ENCODE assay signal across 20 cellular contexts in genomic region chr1:201377611-201378092, GRCh38. TPM values are rescaled to one million over a fixed set of nuclear protein-coding genes. Genes with fewer than 3 reads are reported as not detected.
DNase-seq lines count a peak whose midpoint lies in the region; ATAC-seq and TF ChIP-seq lines count a peak whose summit lies in the region.
"Had no signal": no experiment of that assay in that cellular context is flagged by ENCODE, and none has a peak within 500 bp of the region (broad histone marks: within the 10 kb centered on the region; RNA-seq: fewer than 3 reads in every experiment).

Gene TNNT2, minus strand, starts transcription at chr1:201377680. Its CDS starts 4,426 bp downstream, at chr1:201373254.

- H3K4me1 ChIP-seq in RWPE2 (ENCODE audit: insufficient read depth, poor library complexity, severe bottlenecking) (peaks cover 3% of the 10 kb centered on the region), heart left ventricle (peaks cover 0 to 38% (median 10%) of the 10 kb centered on the region in 12 donors)
- H3K4me1 ChIP-seq: prostate gland had no signal

- ATAC-seq in RWPE2 (ENCODE audit: low read depth): no peak
- peak; percentile 65 to 70 (median 68) for ATAC-seq in heart left ventricle
- no peak for ATAC-seq in HG02870 (IDR thresholded peaks at IDR 0.05; ENCODE audit: unreplicated experiment)
- ATAC-seq: activated CD8-positive, alpha-beta T cell treated with anti-CD3 and anti-CD28 coated beads, Interleukin-2, amount 10 ng/mL, durations not matched to agents 7 days and 5 days had no signal

- peaks cover 61% of the 10 kb centered on the region for H3K4me1 Mint-ChIP-seq in nephron progenitor cell

- TF ChIP-seq CTCF in RWPE2 (IDR thresholded peaks at IDR 0.05; ENCODE audit: poor library complexity, severe bottlenecking): no peak
- no peak for TF ChIP-seq CTCF in heart left ventricle (IDR thresholded peaks at IDR 0.05)
- TF ChIP-seq CTCF in nephron progenitor cell (IDR thresholded peaks at IDR 0.05): no peak

- no peaks in the 10 kb centered on the region for H3K36me3 Mint-ChIP-seq in nephron progenitor cell (ENCODE audit: low read depth)

- peak within 1 kb of the TSS; percentile 37 for H3K27ac ChIP-seq in RWPE2 (ENCODE audit: poor library complexity, severe bottlenecking)
- H3K27ac ChIP-seq in heart left ventricle: peak within 1 kb of the TSS; percentile 79 to 99 (median 96)
- H3K27ac ChIP-seq: prostate gland had no signal

- TF ChIP-seq POLR2A in heart left ventricle (IDR thresholded peaks at IDR 0.05): peak in 1 of 2 donors; percentile 3

- 29 to 53% (median 38%) methylated on average over 6 to 9 of the region's 9 CpGs for WGBS in heart left ventricle, 4 donors

- no peaks in the 10 kb centered on the region for H3K9me3 ChIP-seq in RWPE2 (ENCODE audit: severe bottlenecking)
- H3K9me3 ChIP-seq in heart left ventricle: no peaks in the 10 kb centered on the region
- H3K9me3 ChIP-seq: prostate gland had no signal

- DNase-seq in ELF-1 (ENCODE audit: low read depth, low spot score) (peak; percentile 75), RWPE2 (ENCODE audit: low spot score) (no peak), heart left ventricle (peak; percentile 78 to 89 (median 82)), nephron progenitor cell (no peak), NCI-H1436 treated with DMSO at 0.1 percent for 48 hours (lab: John Stamatoyannopoulos, UW) (no peak), NCI-H146 (lab: John Stamatoyannopoulos, UW) (no peak), ecto neural progenitor cell (ENCODE audit: low spot score) (no peak)
- DNase-seq: activated CD8-positive, alpha-beta T cell treated with anti-CD3 and anti-CD28 coated beads, Interleukin-2, amount 10 ng/mL, durations not matched to agents 7 days and 5 days; activated gamma-delta T cell; caudate nucleus; DND-41; midbrain; NCI-H1048; NCI-H526 treated with DMSO at 0.1 percent for 48 hours; SHP77 treated with DMSO at 0.1 percent for 48 hours; stimulated activated CD4-positive, alpha-beta T cell treated with anti-CD3 and anti-CD28 coated beads, Interleukin-4, amount 100 ng/mL, for 24 hours; stimulated activated naive CD4-positive, alpha-beta T cell had no signal

- H3K36me3 ChIP-seq in RWPE2 (ENCODE audit: low read depth): peaks cover 3% of the 10 kb centered on the region; the same call in 1 of the 2 replicates
- H3K36me3 ChIP-seq in heart left ventricle: peaks cover 0 to 20% (median 3%) of the 10 kb centered on the region in 9 donors
- H3K36me3 ChIP-seq: prostate gland had no signal

- H3K27me3 ChIP-seq in RWPE2 (ENCODE audit: insufficient read depth, poor library complexity, severe bottlenecking) (peaks cover 6% of the 10 kb centered on the region), heart left ventricle (no peaks in the 10 kb centered on the region)

- intact Hi-C loops in heart left ventricle (cut with DNase I): no loop called here

- peak within 1 kb of the TSS; percentile 32 for H3K4me3 Mint-ChIP-seq in nephron progenitor cell
- H3K4me3 Mint-ChIP-seq: activated CD8-positive, alpha-beta T cell treated with anti-CD3 and anti-CD28 coated beads, Interleukin-2, amount 10 ng/mL, durations not matched to agents 7 days and 5 days had no signal

- peaks cover 21% of the 10 kb centered on the region for H3K27me3 Mint-ChIP-seq in nephron progenitor cell (ENCODE audit: low read depth, poor library complexity)

- peak within 1 kb of the TSS; percentile 79 for H3K27ac Mint-ChIP-seq in nephron progenitor cell
- H3K27ac Mint-ChIP-seq: activated CD8-positive, alpha-beta T cell treated with anti-CD3 and anti-CD28 coated beads, Interleukin-2, amount 10 ng/mL, durations not matched to agents 7 days and 5 days had no signal

- H3K9me3 Mint-ChIP-seq in nephron progenitor cell: no peaks in the 10 kb centered on the region

- no peak within 1 kb of the TSS for H3K4me3 ChIP-seq in RWPE2 (ENCODE audit: severe bottlenecking)
- peak within 1 kb of the TSS; percentile 42 to 76 (median 67) for H3K4me3 ChIP-seq in heart left ventricle
- H3K4me3 ChIP-seq: prostate gland had no signal

RNA-seq across cellular contexts. Expression of gene TNNT2, which starts in this region (rescaled TPM):
- total RNA-seq in heart left ventricle: 1,000 to 10,000 TPM; 5,987 to 9,948 (median 7,621) TPM
- polyA plus RNA-seq in heart left ventricle: over 10,000 TPM in 1 of 2 donors, 1,000 to 10,000 TPM in 1; 9,964 to 28,496 TPM
- total RNA-seq: activated CD8-positive, alpha-beta T cell treated with anti-CD3 and anti-CD28 coated beads, Interleukin-2, amount 10 ng/mL, durations not matched to agents 7 days and 5 days; HT1080 had no signal

Comparison
In these comparisons a context has a peak if more than half of its experiments do, and no peak if none do; other contexts are left out.
1. DNase-seq: peak in ELF-1 (single experiment) and heart left ventricle (5 of 5); none in RWPE2 (single experiment), nephron progenitor cell (single experiment), NCI-H1436 treated with DMSO at 0.1 percent for 48 hours (single experiment), NCI-H146 (single experiment) and ecto neural progenitor cell (single experiment).
2. ATAC-seq: peak in heart left ventricle (4 of 4); none in RWPE2 (single experiment) and HG02870 (single experiment).